ENCODE assay signal across 17 cellular contexts in the genomic region with DNA sequence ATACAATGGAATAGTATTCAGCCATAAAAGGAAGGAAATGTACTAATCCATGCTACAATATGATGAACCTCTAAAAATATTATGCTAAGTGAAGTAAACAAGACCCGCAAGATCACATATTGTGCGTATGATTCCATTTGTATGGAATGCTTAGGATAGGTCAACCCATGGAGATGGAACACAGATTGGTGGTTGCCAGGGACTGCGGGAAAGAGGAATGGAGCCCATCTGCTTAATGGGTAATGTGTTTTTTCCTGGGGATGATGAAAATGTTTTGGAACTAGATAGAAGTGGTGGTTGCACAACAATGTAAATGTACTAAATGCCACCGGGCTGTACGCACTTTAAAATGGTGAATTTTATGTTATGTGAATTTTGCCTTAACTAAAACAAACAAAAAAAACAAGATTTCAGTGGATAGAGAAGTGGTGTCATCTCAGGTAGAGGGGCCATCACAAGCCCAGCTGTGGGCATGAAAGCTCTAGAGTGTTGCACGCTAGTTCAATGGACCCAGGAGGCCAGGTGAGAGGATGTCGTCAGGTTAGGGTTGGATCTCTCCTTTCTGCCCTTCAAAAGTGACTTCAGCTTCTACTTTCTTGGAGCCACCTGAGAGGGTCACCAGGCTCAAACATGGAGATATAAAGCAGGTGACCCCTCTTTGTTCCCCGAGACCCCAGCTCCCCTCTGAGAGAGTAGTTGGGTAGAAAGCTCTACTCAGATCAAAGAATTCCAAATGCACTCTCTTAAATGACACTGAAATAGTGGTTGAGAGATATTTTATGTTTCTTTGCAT. TPM values are rescaled to one million over a fixed set of nuclear protein-coding genes. Genes with fewer than 3 reads are reported as not detected.
"Had no signal": no experiment of that assay in that cellular context is flagged by ENCODE, and none has a peak within 500 bp of the region (broad histone marks: within the 10 kb centered on the region; RNA-seq: fewer than 3 reads in every experiment).

No MANE protein-coding gene starts in this region.

- H3K9ac ChIP-seq: SK-N-SH had no signal

- H3K27ac Mint-ChIP-seq: activated naive CD8-positive, alpha-beta T cell; naive thymus-derived CD8-positive, alpha-beta T cell; progenitor cell of endocrine pancreas had no signal

- H3K36me3 Mint-ChIP-seq: activated naive CD8-positive, alpha-beta T cell; naive thymus-derived CD8-positive, alpha-beta T cell had no signal

- H3K9me3 Mint-ChIP-seq: naive thymus-derived CD8-positive, alpha-beta T cell had no signal

- H3K4me3 ChIP-seq: mucosa of descending colon, sigmoid colon, testis had no signal

- DNase-seq: activated CD4-positive, alpha-beta T cell treated with anti-CD3 and anti-CD28 coated beads for 48 hours; activated CD8-positive, alpha-beta memory T cell treated with anti-CD3 and anti-CD28 coated beads for 24 hours; cerebellar nuclear complex; hypothalamus; kidney glomerular epithelial cell; lower lobe of right lung; mucosa of descending colon; naive thymus-derived CD8-positive, alpha-beta T cell; nucleus accumbens; sigmoid colon; SK-N-SH; stimulated activated CD4-positive, alpha-beta T cell treated with anti-CD3 and anti-CD28 coated beads, Interleukin-12 subunit alpha, Interleukin-12 subunit beta, amount 100 ng/mL, for 4 hours; stimulated activated naive CD8-positive, alpha-beta T cell treated with anti-CD3 and anti-CD28 coated beads, Interleukin-15, Interleukin-2, amounts not matched to agents 100 U/mL and 50 U/mL, for 24 hours; T-helper 1 cell; testis had no signal

- H3K4me3 Mint-ChIP-seq: activated naive CD8-positive, alpha-beta T cell had no signal

- ATAC-seq: lower lobe of right lung; mucosa of descending colon; naive thymus-derived CD8-positive, alpha-beta T cell; stimulated activated naive CD8-positive, alpha-beta T cell treated with anti-CD3 and anti-CD28 coated beads, Interleukin-15, Interleukin-2, amounts not matched to agents 100 U/mL and 50 U/mL, for 24 hours had no signal

- H3K27me3 ChIP-seq: sigmoid colon, testis had no signal

- H3K9me3 ChIP-seq: lower lobe of right lung, mucosa of descending colon, sigmoid colon, SK-N-SH, testis had no signal

- H3K36me3 ChIP-seq: sigmoid colon had no signal

- H3K27ac ChIP-seq: lower lobe of right lung, sigmoid colon, testis had no signal

RNA-seq across cellular contexts. Expression of a gene that starts 55.5 kb away (rescaled TPM):
- total RNA-seq: naive thymus-derived CD8-positive, alpha-beta T cell had no signal
